In the genomic region with DNA sequence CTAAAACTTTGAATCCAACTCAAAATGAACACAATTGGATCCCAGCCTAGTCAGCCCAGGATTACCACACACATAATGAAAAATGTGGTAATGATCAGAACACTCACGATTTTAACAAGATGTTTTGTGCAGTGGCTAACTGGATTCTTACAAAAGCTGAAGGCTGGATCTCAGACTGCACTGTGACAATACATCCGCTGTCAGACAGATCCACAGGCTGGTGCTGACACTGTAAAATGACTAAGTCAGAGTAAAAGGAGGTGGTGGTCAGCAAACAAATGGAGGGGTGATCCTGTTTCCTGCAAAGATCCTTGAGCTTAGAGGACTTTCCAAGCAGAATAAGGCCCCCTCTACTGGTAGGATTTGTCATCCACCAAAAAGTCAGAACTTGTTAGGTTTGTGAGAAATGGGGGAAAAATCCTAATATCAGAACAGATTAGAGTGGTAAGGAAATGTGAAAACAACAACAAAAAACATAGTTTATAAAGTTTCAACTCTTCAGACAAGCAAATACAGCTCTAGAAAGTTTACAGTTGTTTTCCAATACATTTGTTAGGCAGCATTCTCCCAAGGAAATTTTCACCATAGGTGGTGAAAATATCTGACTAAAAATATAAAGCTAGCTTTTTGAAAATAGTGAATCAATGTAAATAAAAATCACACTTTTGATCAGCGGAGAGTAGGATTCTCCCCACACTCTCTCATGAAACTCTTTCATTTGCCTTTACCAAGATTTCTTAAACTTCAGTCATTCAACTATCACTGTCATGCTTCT, we compare ENCODE assay signal across 1 cellular context.
TF ChIP-seq lines count a peak whose summit lies in the region.

No MANE protein-coding gene starts in this region.

TF ChIP-seq in HEK293, 187 proteins besides CTCF, POLR2A, EP300 and RAD21 (continued from another document):
- TF ChIP-seq, protein P1, sequence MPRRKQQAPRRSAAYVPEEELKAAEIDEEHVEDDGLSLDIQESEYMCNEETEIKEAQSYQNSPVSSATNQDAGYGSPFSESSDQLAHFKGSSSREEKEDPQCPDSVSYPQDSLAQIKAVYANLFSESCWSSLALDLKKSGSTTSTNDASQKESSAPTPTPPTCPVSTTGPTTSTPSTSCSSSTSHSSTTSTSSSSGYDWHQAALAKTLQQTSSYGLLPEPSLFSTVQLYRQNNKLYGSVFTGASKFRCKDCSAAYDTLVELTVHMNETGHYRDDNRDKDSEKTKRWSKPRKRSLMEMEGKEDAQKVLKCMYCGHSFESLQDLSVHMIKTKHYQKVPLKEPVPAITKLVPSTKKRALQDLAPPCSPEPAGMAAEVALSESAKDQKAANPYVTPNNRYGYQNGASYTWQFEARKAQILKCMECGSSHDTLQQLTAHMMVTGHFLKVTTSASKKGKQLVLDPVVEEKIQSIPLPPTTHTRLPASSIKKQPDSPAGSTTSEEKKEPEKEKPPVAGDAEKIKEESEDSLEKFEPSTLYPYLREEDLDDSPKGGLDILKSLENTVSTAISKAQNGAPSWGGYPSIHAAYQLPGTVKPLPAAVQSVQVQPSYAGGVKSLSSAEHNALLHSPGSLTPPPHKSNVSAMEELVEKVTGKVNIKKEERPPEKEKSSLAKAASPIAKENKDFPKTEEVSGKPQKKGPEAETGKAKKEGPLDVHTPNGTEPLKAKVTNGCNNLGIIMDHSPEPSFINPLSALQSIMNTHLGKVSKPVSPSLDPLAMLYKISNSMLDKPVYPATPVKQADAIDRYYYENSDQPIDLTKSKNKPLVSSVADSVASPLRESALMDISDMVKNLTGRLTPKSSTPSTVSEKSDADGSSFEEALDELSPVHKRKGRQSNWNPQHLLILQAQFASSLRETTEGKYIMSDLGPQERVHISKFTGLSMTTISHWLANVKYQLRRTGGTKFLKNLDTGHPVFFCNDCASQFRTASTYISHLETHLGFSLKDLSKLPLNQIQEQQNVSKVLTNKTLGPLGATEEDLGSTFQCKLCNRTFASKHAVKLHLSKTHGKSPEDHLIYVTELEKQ (tag by site-specific recombination; IDR thresholded peaks at IDR 0.05; ENCODE audit: borderline replicate concordance), result no peak
- TF ChIP-seq ZNF660 (tag by site-specific recombination; IDR thresholded peaks at IDR 0.05), result 0 out of 2 replicates have a peak, but pooled peaks have one; percentile 50
- TF ChIP-seq ZNF837 (tag by site-specific recombination; IDR thresholded peaks at IDR 0.05), result no peak
- no peak for TF ChIP-seq ZNF776 (tag by site-specific recombination; IDR thresholded peaks at IDR 0.05; ENCODE audit: borderline replicate concordance)
- TF ChIP-seq, protein P2, sequence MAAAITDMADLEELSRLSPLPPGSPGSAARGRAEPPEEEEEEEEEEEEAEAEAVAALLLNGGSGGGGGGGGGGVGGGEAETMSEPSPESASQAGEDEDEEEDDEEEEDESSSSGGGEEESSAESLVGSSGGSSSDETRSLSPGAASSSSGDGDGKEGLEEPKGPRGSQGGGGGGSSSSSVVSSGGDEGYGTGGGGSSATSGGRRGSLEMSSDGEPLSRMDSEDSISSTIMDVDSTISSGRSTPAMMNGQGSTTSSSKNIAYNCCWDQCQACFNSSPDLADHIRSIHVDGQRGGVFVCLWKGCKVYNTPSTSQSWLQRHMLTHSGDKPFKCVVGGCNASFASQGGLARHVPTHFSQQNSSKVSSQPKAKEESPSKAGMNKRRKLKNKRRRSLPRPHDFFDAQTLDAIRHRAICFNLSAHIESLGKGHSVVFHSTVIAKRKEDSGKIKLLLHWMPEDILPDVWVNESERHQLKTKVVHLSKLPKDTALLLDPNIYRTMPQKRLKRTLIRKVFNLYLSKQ (tag by site-specific recombination; IDR thresholded peaks at IDR 0.05; ENCODE audit: borderline replicate concordance), result no peak
- TF ChIP-seq ZNF366 (tag by site-specific recombination; conservative IDR thresholded peaks at IDR 0.05), result no peak
- TF ChIP-seq, protein P3, sequence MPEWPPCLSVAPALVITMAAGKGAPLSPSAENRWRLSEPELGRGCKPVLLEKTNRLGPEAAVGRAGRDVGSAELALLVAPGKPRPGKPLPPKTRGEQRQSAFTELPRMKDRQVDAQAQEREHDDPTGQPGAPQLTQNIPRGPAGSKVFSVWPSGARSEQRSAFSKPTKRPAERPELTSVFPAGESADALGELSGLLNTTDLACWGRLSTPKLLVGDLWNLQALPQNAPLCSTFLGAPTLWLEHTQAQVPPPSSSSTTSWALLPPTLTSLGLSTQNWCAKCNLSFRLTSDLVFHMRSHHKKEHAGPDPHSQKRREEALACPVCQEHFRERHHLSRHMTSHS (tag by site-specific recombination; IDR thresholded peaks at IDR 0.05), result no peak
- TF ChIP-seq KLF9 (tag by site-specific recombination; IDR thresholded peaks at IDR 0.05; ENCODE audit: low read depth), result no peak
- no peak for TF ChIP-seq ZNF37A (tag by site-specific recombination; IDR thresholded peaks at IDR 0.05)
- TF ChIP-seq ZBTB17 (tag by site-specific recombination; IDR thresholded peaks at IDR 0.05), result peak; percentile 60
